1 cellular context compared by ENCODE assay signal in the genomic region with DNA sequence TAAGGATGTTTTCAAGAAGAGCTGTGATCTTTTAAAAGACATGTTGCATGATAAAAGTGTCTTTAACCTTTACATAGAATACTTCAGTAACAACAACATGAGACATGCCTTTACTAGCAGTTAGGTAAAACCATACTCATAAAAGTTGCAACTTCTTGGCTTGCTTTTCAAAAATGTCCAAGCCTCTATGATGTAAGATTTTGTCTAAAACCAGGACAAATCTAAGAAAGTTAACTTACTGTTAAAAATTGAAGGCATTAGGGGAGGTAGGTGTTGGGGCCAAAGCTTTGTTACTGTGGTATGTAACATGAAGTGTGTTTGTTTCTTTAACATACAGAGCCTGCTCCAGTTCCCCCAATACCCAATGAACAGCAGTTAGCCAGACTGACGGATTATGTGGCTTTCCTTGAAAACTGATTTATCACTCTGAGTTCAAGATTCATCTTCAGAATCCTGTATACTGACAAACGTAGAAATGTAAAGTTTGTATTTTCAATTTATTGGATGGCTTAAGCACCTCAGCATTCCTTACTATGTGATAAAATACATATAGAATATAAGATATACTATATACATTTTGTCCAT.
TF ChIP-seq lines count a peak whose summit lies in the region.

No MANE protein-coding gene starts in this region.

TF ChIP-seq in endothelial cell of umbilical vein, 7 proteins besides CTCF, POLR2A, EP300 and RAD21:
- TF ChIP-seq FOS (IDR thresholded peaks at IDR 0.05; ENCODE audit: borderline replicate concordance, insufficient read depth, low read length) (no peak), POLR2AphosphoS5 (IDR thresholded peaks at IDR 0.05; ENCODE audit: insufficient read depth, low read depth, low read length) (no peak), MYC (IDR thresholded peaks at IDR 0.05; ENCODE audit: low read depth, low read length) (no peak), JUN (IDR thresholded peaks at IDR 0.05; ENCODE audit: borderline replicate concordance, insufficient read depth, insufficient read length, low read depth) (no peak)
- TF ChIP-seq, protein P1, sequence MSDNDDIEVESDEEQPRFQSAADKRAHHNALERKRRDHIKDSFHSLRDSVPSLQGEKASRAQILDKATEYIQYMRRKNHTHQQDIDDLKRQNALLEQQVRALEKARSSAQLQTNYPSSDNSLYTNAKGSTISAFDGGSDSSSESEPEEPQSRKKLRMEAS (IDR thresholded peaks at IDR 0.05; ENCODE audit: insufficient read depth, insufficient read length): no peak
